Comparison of ENCODE assay signal across 9 cellular contexts in genomic region chr10:19638173-19638872, GRCh38.
DNase-seq lines count a peak whose midpoint lies in the region; ATAC-seq and TF ChIP-seq lines count a peak whose summit lies in the region.
"Had no signal": no experiment of that assay in that cellular context is flagged by ENCODE, and none has a peak within 500 bp of the region (broad histone marks: within the 10 kb centered on the region; RNA-seq: fewer than 3 reads in every experiment).

No MANE protein-coding gene starts in this region.

- H3K27ac Mint-ChIP-seq in activated T-helper 2 cell treated with anti-CD3 and anti-CD28 coated beads, Interferon-gamma antibody, Interleukin-2, Interleukin-4, amounts not matched to agents 10 μg/mL and 5 μg/mL and 100 μg/mL, durations not matched to agents 14 hours and 24 hours and 36 hours: no peak overlapping the region

- intact Hi-C loops in activated T-helper 2 cell treated with anti-CD3 and anti-CD28 coated beads, Interferon-gamma antibody, Interleukin-2, Interleukin-4, amounts not matched to agents 10 μg/mL and 5 μg/mL and 100 μg/mL, durations not matched to agents 14 hours and 24 hours and 36 hours (cut with micrococcal nuclease): no loop called here

- peak overlapping the region; percentile 42 for H2AFZ ChIP-seq in MM.1S (ENCODE audit: low read length)

- peak; percentile 53 for DNase-seq in ACHN
- no peak for DNase-seq in MM.1S
- DNase-seq in choroid plexus epithelial cell (ENCODE audit: low read depth): peak; percentile 99
- DNase-seq in UCSD-AML1 (lab: John Stamatoyannopoulos, UW; ENCODE audit: unreplicated experiment): no peak
- DNase-seq in activated T-helper 2 cell treated with anti-CD3 and anti-CD28 coated beads, Interferon-gamma antibody, Interleukin-2, Interleukin-4, amounts not matched to agents 10 μg/mL and 5 μg/mL and 100 μg/mL, durations not matched to agents 14 hours and 24 hours and 36 hours (ENCODE audit: low spot score): no peak
- no peak for DNase-seq in activated CD4-positive, alpha-beta T cell treated with anti-CD3 and anti-CD28 coated beads for 4 hours
- DNase-seq: GF-D8 had no signal

- H3K9me3 Mint-ChIP-seq in activated T-helper 2 cell treated with anti-CD3 and anti-CD28 coated beads, Interferon-gamma antibody, Interleukin-2, Interleukin-4, amounts not matched to agents 10 μg/mL and 5 μg/mL and 100 μg/mL, durations not matched to agents 14 hours and 24 hours and 36 hours: peaks cover 18% of the 10 kb centered on the region

- no peaks in the 10 kb centered on the region for H4K20me1 ChIP-seq in MM.1S (ENCODE audit: insufficient read depth, low read length)

- no peaks in the 10 kb centered on the region for H3K36me3 Mint-ChIP-seq in activated T-helper 2 cell treated with anti-CD3 and anti-CD28 coated beads, Interferon-gamma antibody, Interleukin-2, Interleukin-4, amounts not matched to agents 10 μg/mL and 5 μg/mL and 100 μg/mL, durations not matched to agents 14 hours and 24 hours and 36 hours (ENCODE audit: low read depth)

- H3K9ac ChIP-seq in MM.1S (ENCODE audit: low read length): no peak overlapping the region

- no peaks in the 10 kb centered on the region for H3K9me3 ChIP-seq in MM.1S (replicated peaks; ENCODE audit: insufficient read depth, low read length)
- no peaks in the 10 kb centered on the region for H3K9me3 ChIP-seq in muscle layer of duodenum (ENCODE audit: control insufficient read depth in 1 of 2, low read length in 2 of 2)

- H3K4me3 ChIP-seq in MM.1S (ENCODE audit: low read length) (peak overlapping the region; percentile 5; the same call in 1 of the 2 replicates), choroid plexus epithelial cell (ENCODE audit: low read depth, low read length) (peak overlapping the region; percentile 41), muscle layer of duodenum (ENCODE audit: low read depth in 1 of 2, low read length in 2 of 2) (peak overlapping the region; percentile 13 to 32)

- no peaks in the 10 kb centered on the region for H3F3A ChIP-seq in MM.1S (ENCODE audit: insufficient read depth, low read length)

- in situ Hi-C loops in ACHN (cut with HindIII; ENCODE audit: low pct_ligation_motif_present, low pct_unique_long_range_greater_than_20kb, low sequenced_read_pairs): no loop called here

- H3K36me3 ChIP-seq in MM.1S (replicated peaks; ENCODE audit: insufficient read depth, low read length) (no peaks in the 10 kb centered on the region), muscle layer of duodenum (ENCODE audit: control insufficient read depth in 1 of 2, insufficient read depth in 2 of 2, low read length in 2 of 2) (no peaks in the 10 kb centered on the region)

- TF ChIP-seq CTCF in MM.1S (IDR thresholded peaks at IDR 0.05; ENCODE audit: low read length) (no peak), choroid plexus epithelial cell (conservative IDR thresholded peaks at IDR 0.05; ENCODE audit: low read depth, low read length) (no peak)

- no peak overlapping the region for H3K4me3 Mint-ChIP-seq in activated T-helper 2 cell treated with anti-CD3 and anti-CD28 coated beads, Interferon-gamma antibody, Interleukin-2, Interleukin-4, amounts not matched to agents 10 μg/mL and 5 μg/mL and 100 μg/mL, durations not matched to agents 14 hours and 24 hours and 36 hours (ENCODE audit: low read depth)

- H3K27me3 ChIP-seq in MM.1S (replicated peaks; ENCODE audit: insufficient read depth, low read length) (no peaks in the 10 kb centered on the region), muscle layer of duodenum (ENCODE audit: low read depth, low read length) (no peaks in the 10 kb centered on the region)

- H3K27me3 Mint-ChIP-seq in activated T-helper 2 cell treated with anti-CD3 and anti-CD28 coated beads, Interferon-gamma antibody, Interleukin-2, Interleukin-4, amounts not matched to agents 10 μg/mL and 5 μg/mL and 100 μg/mL, durations not matched to agents 14 hours and 24 hours and 36 hours (ENCODE audit: low read depth): no peaks in the 10 kb centered on the region

- no peaks in the 10 kb centered on the region for H3K4me1 Mint-ChIP-seq in activated T-helper 2 cell treated with anti-CD3 and anti-CD28 coated beads, Interferon-gamma antibody, Interleukin-2, Interleukin-4, amounts not matched to agents 10 μg/mL and 5 μg/mL and 100 μg/mL, durations not matched to agents 14 hours and 24 hours and 36 hours (ENCODE audit: low read depth)

- no peaks in the 10 kb centered on the region for H3K9me2 ChIP-seq in MM.1S (replicated peaks; ENCODE audit: insufficient read depth, low read length)

- H3K4me1 ChIP-seq in MM.1S (ENCODE audit: low read length) (no peaks in the 10 kb centered on the region; the same call in 1 of the 2 replicates), muscle layer of duodenum (ENCODE audit: control insufficient read depth in 1 of 2, insufficient read depth in 2 of 2, low read length in 2 of 2) (peaks cover 0 to 10% of the 10 kb centered on the region in 2 donors)

- no peaks in the 10 kb centered on the region for H3K79me2 ChIP-seq in MM.1S (ENCODE audit: low read length)

- ATAC-seq in GM18502 (IDR thresholded peaks at IDR 0.05; ENCODE audit: poor library complexity, unreplicated experiment): no peak

- peak overlapping the region; percentile 30; the same call in 1 of the 2 replicates for H3K4me2 ChIP-seq in MM.1S (ENCODE audit: low read depth, low read length)

- H3K27ac ChIP-seq in MM.1S (ENCODE audit: low read length): no peak overlapping the region
- H3K27ac ChIP-seq in muscle layer of duodenum (ENCODE audit: low read length): peak overlapping the region; percentile 49

Comparison
In these comparisons a context has a peak if more than half of its experiments do, and no peak if none do; other contexts are left out.
1. DNase-seq: peak in ACHN (single experiment) and choroid plexus epithelial cell (single experiment); none in MM.1S (single experiment), UCSD-AML1 (single experiment), activated T-helper 2 cell treated with anti-CD3 and anti-CD28 coated beads, Interferon-gamma antibody, Interleukin-2, Interleukin-4, amounts not matched to agents 10 μg/mL and 5 μg/mL and 100 μg/mL, durations not matched to agents 14 hours and 24 hours and 36 hours (single experiment) and activated CD4-positive, alpha-beta T cell treated with anti-CD3 and anti-CD28 coated beads for 4 hours (0 of 2).
2. Peak in every context shown above with its lines, with median percentiles within 50 percentile points of each other: H3K4me3 ChIP-seq.